In genomic region chrX:48476919-48477318, GRCh38 we compare ENCODE assay signal across 1 cellular context.
TF ChIP-seq lines count a peak whose summit lies in the region.

No MANE protein-coding gene starts in this region.

TF ChIP-seq in GM12878, 131 proteins besides CTCF, POLR2A, EP300 and RAD21:
- TF ChIP-seq BHLHE40 (IDR thresholded peaks at IDR 0.05; ENCODE audit: borderline replicate concordance in 1 of 2, low read depth in 2 of 2, low read length in 1 of 2): no peak
- no peak for TF ChIP-seq CREB1 (IDR thresholded peaks at IDR 0.05; ENCODE audit: low read depth)
- no peak for TF ChIP-seq KAT2A (conservative IDR thresholded peaks at IDR 0.05; ENCODE audit: control insufficient read depth, low read depth, low read length)
- no peak for TF ChIP-seq EZH2 (IDR thresholded peaks at IDR 0.05; ENCODE audit: borderline replicate concordance, control insufficient read depth, low read depth, low read length)
- TF ChIP-seq TARDBP (IDR thresholded peaks at IDR 0.05; ENCODE audit: borderline replicate concordance): no peak
- TF ChIP-seq ZBTB33 (IDR thresholded peaks at IDR 0.05): no peak
- TF ChIP-seq HDAC2 (IDR thresholded peaks at IDR 0.05): no peak
- no peak for TF ChIP-seq ZNF24 (IDR thresholded peaks at IDR 0.05)
- no peak for TF ChIP-seq CREM (IDR thresholded peaks at IDR 0.05; ENCODE audit: low read depth)
- no peak for TF ChIP-seq MYB (IDR thresholded peaks at IDR 0.05; ENCODE audit: borderline replicate concordance, low read depth, low read length)
- no peak for TF ChIP-seq GABPA (IDR thresholded peaks at IDR 0.05; ENCODE audit: low read depth)
- no peak for TF ChIP-seq SREBF2 (IDR thresholded peaks at IDR 0.05; ENCODE audit: low read length)
